ENCODE assay signal across 15 cellular contexts in the genomic region with DNA sequence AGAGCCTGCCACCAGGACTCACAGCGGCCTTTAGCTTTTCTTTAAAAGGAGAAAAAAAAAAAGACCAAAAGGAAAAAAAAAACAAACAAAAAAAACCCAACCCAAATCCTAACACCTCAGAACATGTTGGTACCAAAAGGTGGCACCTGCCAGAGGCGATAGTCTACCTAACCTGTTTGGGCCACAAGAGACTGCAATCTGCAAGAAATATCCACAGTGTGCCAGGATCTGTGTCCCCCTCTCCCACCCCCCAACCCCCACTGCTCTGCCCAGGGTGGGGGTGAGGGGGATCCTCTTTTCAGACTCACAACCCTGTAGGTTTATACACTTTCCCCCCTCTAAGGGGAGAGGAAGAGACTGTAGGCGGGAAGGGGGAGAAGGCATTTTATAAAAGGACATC.
"Had no signal": no experiment of that assay in that cellular context is flagged by ENCODE, and none has a peak within 500 bp of the region (broad histone marks: within the 10 kb centered on the region; RNA-seq: fewer than 3 reads in every experiment).

No MANE protein-coding gene starts in this region.

- H3K36me3 Mint-ChIP-seq: natural killer cell had no signal

- DNase-seq: effector memory CD4-positive, alpha-beta T cell; kidney glomerular epithelial cell; mammary epithelial cell; natural killer cell; stimulated activated CD4-positive, alpha-beta T cell treated with anti-CD3 and anti-CD28 coated beads, Interleukin-2, amount 100 ng/mL, for 48 hours; stimulated activated CD8-positive, alpha-beta memory T cell treated with anti-CD3 and anti-CD28 coated beads, Interleukin-4, amount 100 ng/mL, for 48 hours; stimulated activated naive B cell treated with anti-CD40 and anti-IgM and Interleukin-4, amounts not matched to agents 10 μg/mL and 1 μg/mL and 100 μg/mL, for 72 hours; stimulated activated naive CD8-positive, alpha-beta T cell treated with anti-CD3 and anti-CD28 coated beads, Interleukin-15, amount 100 ng/mL, for 72 hours; trophoblast cell had no signal

- H3K27ac Mint-ChIP-seq: mesothelial cell of epicardium; natural killer cell; stimulated activated naive B cell treated with anti-CD40 and anti-IgM and Interleukin-4, amounts not matched to agents 10 μg/mL and 1 μg/mL and 100 μg/mL, for 72 hours had no signal

- H3K4me3 Mint-ChIP-seq: mesothelial cell of epicardium; natural killer cell; neural crest cell; stimulated activated naive B cell treated with anti-CD40 and anti-IgM and Interleukin-4, amounts not matched to agents 10 μg/mL and 1 μg/mL and 100 μg/mL, for 72 hours; stimulated activated naive CD8-positive, alpha-beta T cell treated with anti-CD3 and anti-CD28 coated beads, Interleukin-15, amount 100 ng/mL, for 72 hours had no signal

- H3K4me1 Mint-ChIP-seq: stimulated activated naive B cell treated with anti-CD40 and anti-IgM and Interleukin-4, amounts not matched to agents 10 μg/mL and 1 μg/mL and 100 μg/mL, for 72 hours; stimulated activated naive CD8-positive, alpha-beta T cell treated with anti-CD3 and anti-CD28 coated beads, Interleukin-15, amount 100 ng/mL, for 72 hours had no signal

- H3K27me3 ChIP-seq: heart left ventricle, right atrium auricular region had no signal

- H3K4me1 ChIP-seq: right atrium auricular region had no signal

- H3K27me3 Mint-ChIP-seq: stimulated activated naive B cell treated with anti-CD40 and anti-IgM and Interleukin-4, amounts not matched to agents 10 μg/mL and 1 μg/mL and 100 μg/mL, for 72 hours; stimulated activated naive CD8-positive, alpha-beta T cell treated with anti-CD3 and anti-CD28 coated beads, Interleukin-15, amount 100 ng/mL, for 72 hours had no signal

- H3K4me3 ChIP-seq: heart left ventricle, right atrium auricular region, smooth muscle cell had no signal

- H3K27ac ChIP-seq: heart left ventricle, right atrium auricular region had no signal

- H3K9me3 Mint-ChIP-seq: mesothelial cell of epicardium; natural killer cell; neural crest cell; stimulated activated naive CD8-positive, alpha-beta T cell treated with anti-CD3 and anti-CD28 coated beads, Interleukin-15, amount 100 ng/mL, for 72 hours had no signal

- ATAC-seq: esophagus mucosa; heart left ventricle; natural killer cell; stimulated activated naive B cell treated with anti-CD40 and anti-IgM and Interleukin-4, amounts not matched to agents 10 μg/mL and 1 μg/mL and 100 μg/mL, for 72 hours; stimulated activated naive CD8-positive, alpha-beta T cell treated with anti-CD3 and anti-CD28 coated beads, Interleukin-15, amount 100 ng/mL, for 72 hours had no signal

- H3K9me3 ChIP-seq: heart left ventricle, right atrium auricular region had no signal
